In genomic region chr1:19456915-19457554, GRCh38 we compare ENCODE assay signal across 11 cellular contexts. TPM values are rescaled to one million over a fixed set of nuclear protein-coding genes. Genes with fewer than 3 reads are reported as not detected.
A peak's percentile ranks its signal among the peaks of the same experiment; 100 is the strongest.
DNase-seq lines count a peak whose midpoint lies in the region; ATAC-seq, FAIRE-seq and TF ChIP-seq lines count a peak whose summit lies in the region.
"Had no signal": no experiment of that assay in that cellular context is flagged by ENCODE, and none has a peak within 500 bp of the region (broad histone marks: within the 10 kb centered on the region; RNA-seq: fewer than 3 reads in every experiment).

No MANE protein-coding gene starts in this region.

- H4K91ac ChIP-seq in IMR-90 (ENCODE audit: insufficient read depth, low read depth, low read length): no peak overlapping the region
- H4K91ac ChIP-seq in H1 (replicated peaks; ENCODE audit: insufficient read length, low read length): no peak overlapping the region
- no peak overlapping the region for H4K91ac ChIP-seq in trophoblast cell (ENCODE audit: low read depth, low read length)

- DNase-seq in CD4-positive, alpha-beta memory T cell: no peak
- DNase-seq in IMR-90 (peak; percentile 41), H1 (ENCODE audit: low read depth in 1 of 2, low spot score in 2 of 2) (no peak), trophoblast cell (no peak), hepatic stellate cell (ENCODE audit: low spot score) (no peak)
- DNase-seq in activated T-helper 2 cell treated with anti-CD3 and anti-CD28 coated beads, Interferon-gamma antibody, Interleukin-2, Interleukin-4, amounts not matched to agents 10 μg/mL and 5 μg/mL and 100 μg/mL, durations not matched to agents 14 hours and 24 hours and 36 hours (ENCODE audit: low spot score): no peak
- no peak for DNase-seq in activated CD4-positive, CD25-positive, alpha-beta regulatory T cell (lab: John Stamatoyannopoulos, UW)
- DNase-seq: dorsolateral prefrontal cortex, islet precursor cell, NCI-H2029 had no signal

- H4K5ac ChIP-seq in IMR-90 (ENCODE audit: low read depth, low read length): no peak overlapping the region
- no peak overlapping the region for H4K5ac ChIP-seq in H1 (ENCODE audit: insufficient read length, low read depth, low read length)

- H2BK15ac ChIP-seq in IMR-90 (ENCODE audit: low read depth, low read length): no peak overlapping the region
- no peak overlapping the region for H2BK15ac ChIP-seq in H1 (ENCODE audit: low read length)

- H3K79me2 ChIP-seq in H1 (ENCODE audit: control insufficient read depth in 1 of 2, insufficient read depth in 2 of 2, low read length in 2 of 2) (peaks cover 16 to 94% of the 10 kb centered on the region in 2 experiments), trophoblast cell (ENCODE audit: control insufficient read depth, insufficient read depth, low read length, poor library complexity) (peaks cover 31% of the 10 kb centered on the region)

- H3K4ac ChIP-seq in IMR-90 (ENCODE audit: low read depth, low read length) (no peak overlapping the region), H1 (replicated peaks; ENCODE audit: insufficient read length, low read depth, low read length) (no peak overlapping the region), trophoblast cell (ENCODE audit: low read depth, low read length) (peak overlapping the region; percentile 66)

- no peak overlapping the region for H4K12ac ChIP-seq in trophoblast cell (ENCODE audit: low read depth, low read length)

- TF ChIP-seq RAD21 in IMR-90 (IDR thresholded peaks at IDR 0.05; ENCODE audit: low read length) (no peak), H1 (IDR thresholded peaks at IDR 0.05 in 1 of 2, conservative IDR thresholded peaks at IDR 0.05 in 1 of 2; ENCODE audit: low read depth in 2 of 2, low read length in 2 of 2) (no peak)

- no peaks in the 10 kb centered on the region for H3K27me3 ChIP-seq in CD4-positive, alpha-beta memory T cell (ENCODE audit: insufficient read depth, low read length)
- H3K27me3 ChIP-seq in IMR-90 (ENCODE audit: control insufficient read depth, insufficient read depth, low read length): no peaks in the 10 kb centered on the region
- H3K27me3 ChIP-seq in H1 (replicated peaks in 1 of 4; ENCODE audit: control insufficient read depth in 3 of 4, extremely low read depth in 1 of 4, insufficient read depth in 3 of 4, low read length in 3 of 4): no peaks in the 10 kb centered on the region
- H3K27me3 ChIP-seq in trophoblast cell (ENCODE audit: insufficient read depth, low read length): no peaks in the 10 kb centered on the region
- H3K27me3 ChIP-seq: dorsolateral prefrontal cortex had no signal

- H2BK5ac ChIP-seq in IMR-90 (ENCODE audit: low read depth, low read length, poor library complexity, severe bottlenecking): no peak overlapping the region
- H2BK5ac ChIP-seq in H1 (ENCODE audit: low read depth, low read length): no peak overlapping the region
- H2BK5ac ChIP-seq in trophoblast cell (ENCODE audit: low read depth, low read length, poor library complexity): no peak overlapping the region

- H2AK5ac ChIP-seq in IMR-90 (ENCODE audit: low read depth, low read length): no peak overlapping the region; the same call in 1 of the 2 replicates
- H2AK5ac ChIP-seq in H1 (ENCODE audit: low read depth, low read length): no peak overlapping the region
- no peak overlapping the region for H2AK5ac ChIP-seq in trophoblast cell (ENCODE audit: low read length)

- H3K9ac ChIP-seq in IMR-90 (ENCODE audit: low read depth, low read length): no peak overlapping the region
- H3K9ac ChIP-seq in H1 (replicated peaks in 1 of 4; ENCODE audit: extremely low read depth in 1 of 4, low read depth in 3 of 4, low read length in 3 of 4): no peak overlapping the region
- peak overlapping the region; percentile 18 for H3K9ac ChIP-seq in trophoblast cell (ENCODE audit: low read length)

- H3K9me1 ChIP-seq in IMR-90 (ENCODE audit: insufficient read depth, low read length): peaks cover 52% of the 10 kb centered on the region

- H3K36me3 ChIP-seq in CD4-positive, alpha-beta memory T cell (ENCODE audit: insufficient read depth, low read length): no peaks in the 10 kb centered on the region
- H3K36me3 ChIP-seq in IMR-90 (ENCODE audit: control insufficient read depth, insufficient read depth, low read length) (peaks cover 4% of the 10 kb centered on the region; the same call in 1 of the 2 replicates), H1 (ENCODE audit: control insufficient read depth in 2 of 4, insufficient read depth in 4 of 4, low read length in 3 of 4) (no peaks in the 10 kb centered on the region), trophoblast cell (ENCODE audit: control insufficient read depth in 1 of 2, insufficient read depth in 2 of 2, low read length in 2 of 2) (peaks cover 0 to 4% of the 10 kb centered on the region in 2 experiments)

- H3K23me2 ChIP-seq in H1 (ENCODE audit: low read depth, low read length): no peaks in the 10 kb centered on the region

- TF ChIP-seq POLR2A in IMR-90 (IDR thresholded peaks at IDR 0.05; ENCODE audit: low read depth, low read length) (no peak), H1 (IDR thresholded peaks at IDR 0.05; ENCODE audit: control extremely low read depth in 1 of 2, low read depth in 2 of 2, low read length in 2 of 2) (no peak)

- in situ Hi-C loops in IMR-90 (cut with MboI; ENCODE audit: low sequenced_read_pairs): no loop called here

- TF ChIP-seq CTCF in IMR-90 (conservative IDR thresholded peaks at IDR 0.05; ENCODE audit: low read depth, low read length) (no peak), H1 (IDR thresholded peaks at IDR 0.05; ENCODE audit: control extremely low read depth in 1 of 3, insufficient read depth in 1 of 3, low read depth in 1 of 3, low read length in 3 of 3) (no peak)

- H3K4me1 ChIP-seq in CD4-positive, alpha-beta memory T cell (ENCODE audit: insufficient read depth, low read length): peaks cover 99% of the 10 kb centered on the region
- H3K4me1 ChIP-seq in IMR-90 (ENCODE audit: control insufficient read depth, insufficient read depth, low read length) (peaks cover 39% of the 10 kb centered on the region), H1 (replicated peaks in 1 of 4; ENCODE audit: control insufficient read depth in 3 of 4, insufficient read depth in 4 of 4, low read length in 3 of 4) (peaks cover 19 to 49% (median 28%) of the 10 kb centered on the region in 4 experiments), trophoblast cell (ENCODE audit: control insufficient read depth in 1 of 2, insufficient read depth in 2 of 2, low read length in 2 of 2) (peaks cover 20 to 23% of the 10 kb centered on the region in 2 experiments)

- dilution Hi-C loops in IMR-90 (cut with HindIII; ENCODE audit: low sequenced_read_pairs, unreplicated experiment): no loop called here

- H4K20me1 ChIP-seq in IMR-90 (ENCODE audit: insufficient read depth, low read length) (peaks cover 99% of the 10 kb centered on the region), H1 (replicated peaks in 1 of 2; ENCODE audit: control insufficient read depth in 1 of 2, insufficient read depth in 2 of 2, low read length in 2 of 2) (peaks cover 31 to 52% of the 10 kb centered on the region in 2 experiments)

- H2AK9ac ChIP-seq in IMR-90 (replicated peaks; ENCODE audit: low read depth, low read length, poor library complexity): no peak overlapping the region

- H3K4me3 Mint-ChIP-seq in CD4-positive, alpha-beta memory T cell: peak overlapping the region; percentile 13 to 79 (median 58)
- H3K4me3 Mint-ChIP-seq in activated T-helper 2 cell treated with anti-CD3 and anti-CD28 coated beads, Interferon-gamma antibody, Interleukin-2, Interleukin-4, amounts not matched to agents 10 μg/mL and 5 μg/mL and 100 μg/mL, durations not matched to agents 14 hours and 24 hours and 36 hours (ENCODE audit: low read depth): no peak overlapping the region

- H3K18ac ChIP-seq in IMR-90 (ENCODE audit: low read depth, low read length): no peak overlapping the region
- no peak overlapping the region for H3K18ac ChIP-seq in H1 (ENCODE audit: extremely low read depth, low read length)
- no peak overlapping the region for H3K18ac ChIP-seq in trophoblast cell (ENCODE audit: low read length)

- H3K23ac ChIP-seq in IMR-90 (ENCODE audit: low read depth, low read length) (no peak overlapping the region; the same call in 1 of the 2 replicates), H1 (ENCODE audit: insufficient read length) (no peak overlapping the region), trophoblast cell (ENCODE audit: low read length) (no peak overlapping the region)

- H3K9me3 ChIP-seq in CD4-positive, alpha-beta memory T cell (ENCODE audit: control insufficient read depth in 1 of 2, low read length in 2 of 2): no peaks in the 10 kb centered on the region
- H3K9me3 ChIP-seq in IMR-90 (ENCODE audit: control insufficient read depth, insufficient read depth, low read length) (no peaks in the 10 kb centered on the region), H1 (ENCODE audit: insufficient read depth in 2 of 2, low read depth in 1 of 2, low read length in 1 of 2) (no peaks in the 10 kb centered on the region), trophoblast cell (ENCODE audit: insufficient read depth, low read depth, low read length) (peaks cover 2% of the 10 kb centered on the region)

- H3K14ac ChIP-seq in IMR-90 (replicated peaks; ENCODE audit: low read depth, low read length) (no peak overlapping the region), H1 (ENCODE audit: insufficient read length) (no peak overlapping the region), trophoblast cell (ENCODE audit: low read length) (no peak overlapping the region)

- H3K4me2 ChIP-seq in IMR-90 (ENCODE audit: low read depth, low read length) (no peak overlapping the region), H1 (ENCODE audit: insufficient read depth in 1 of 2, low read depth in 2 of 2, low read length in 2 of 2) (peak overlapping the region; percentile 37 to 48; a peak in 3 of 4 replicates), trophoblast cell (ENCODE audit: low read length) (no peak overlapping the region)

- intact Hi-C loops in CD4-positive, alpha-beta memory T cell (cut with micrococcal nuclease): no loop called here
- intact Hi-C loops in IMR-90 (cut with micrococcal nuclease): no loop called here
- intact Hi-C loops in activated T-helper 2 cell treated with anti-CD3 and anti-CD28 coated beads, Interferon-gamma antibody, Interleukin-2, Interleukin-4, amounts not matched to agents 10 μg/mL and 5 μg/mL and 100 μg/mL, durations not matched to agents 14 hours and 24 hours and 36 hours (cut with micrococcal nuclease): no loop called here

- H3K27ac Mint-ChIP-seq in CD4-positive, alpha-beta memory T cell: peak overlapping the region; percentile 73 to 93 (median 90)
- no peak overlapping the region for H3K27ac Mint-ChIP-seq in activated T-helper 2 cell treated with anti-CD3 and anti-CD28 coated beads, Interferon-gamma antibody, Interleukin-2, Interleukin-4, amounts not matched to agents 10 μg/mL and 5 μg/mL and 100 μg/mL, durations not matched to agents 14 hours and 24 hours and 36 hours

- H3K9me3 Mint-ChIP-seq in CD4-positive, alpha-beta memory T cell: no peaks in the 10 kb centered on the region
- H3K9me3 Mint-ChIP-seq in activated T-helper 2 cell treated with anti-CD3 and anti-CD28 coated beads, Interferon-gamma antibody, Interleukin-2, Interleukin-4, amounts not matched to agents 10 μg/mL and 5 μg/mL and 100 μg/mL, durations not matched to agents 14 hours and 24 hours and 36 hours: no peaks in the 10 kb centered on the region

- H4K8ac ChIP-seq in IMR-90 (ENCODE audit: low read depth in 2 of 2, low read length in 2 of 2) (no peak overlapping the region), H1 (ENCODE audit: extremely low read depth, insufficient read depth, low read length) (no peak overlapping the region), trophoblast cell (ENCODE audit: low read depth, low read length) (no peak overlapping the region)

- no TSS peak for BruUV-seq in IMR-90 (replicated peaks; lab: Mats Ljungman, UMichigan)

- H3K27me3 Mint-ChIP-seq in CD4-positive, alpha-beta memory T cell: no peaks in the 10 kb centered on the region
- H3K27me3 Mint-ChIP-seq in activated T-helper 2 cell treated with anti-CD3 and anti-CD28 coated beads, Interferon-gamma antibody, Interleukin-2, Interleukin-4, amounts not matched to agents 10 μg/mL and 5 μg/mL and 100 μg/mL, durations not matched to agents 14 hours and 24 hours and 36 hours (ENCODE audit: low read depth): no peaks in the 10 kb centered on the region

- 73% methylated on average over 3 of the region's 10 CpGs; no CpG with 5 or more reads in 1 of the 2 experiments for WGBS in IMR-90 (ENCODE audit: extremely low coverage in 2 of 2, insufficient read length in 1 of 2), 2 experiments
- WGBS in H1 (ENCODE audit: extremely low coverage in 1 of 2, insufficient coverage in 1 of 2, insufficient read length in 1 of 2, insufficient replicate concordance in 2 of 2, low coverage in 1 of 2, low lambda C conversion rate in 2 of 2, missing lambda C conversion rate in 1 of 2), 2 experiments: 36% methylated on average over 10 of the region's 10 CpGs; no CpG with 5 or more reads in 1 of the 2 experiments
- WGBS in trophoblast cell (ENCODE audit: extremely low coverage, insufficient coverage, insufficient read length): no CpG with 5 or more reads among the region's 10 CpGs

- H3K4me1 Mint-ChIP-seq in CD4-positive, alpha-beta memory T cell: peaks cover 70 to 97% (median 81%) of the 10 kb centered on the region in 4 donors
- H3K4me1 Mint-ChIP-seq in activated T-helper 2 cell treated with anti-CD3 and anti-CD28 coated beads, Interferon-gamma antibody, Interleukin-2, Interleukin-4, amounts not matched to agents 10 μg/mL and 5 μg/mL and 100 μg/mL, durations not matched to agents 14 hours and 24 hours and 36 hours (ENCODE audit: low read depth): peaks cover 68% of the 10 kb centered on the region

- 0 out of 2 replicates have a peak, but pooled peaks have one; percentile 3 for ATAC-seq in IMR-90 (ENCODE audit: low read depth)

- no peak overlapping the region for H3K56ac ChIP-seq in IMR-90 (ENCODE audit: extremely low read depth, insufficient read depth, low read length)
- H3K56ac ChIP-seq in H1 (replicated peaks; ENCODE audit: insufficient read length, low read depth, low read length): no peak overlapping the region

- H3K79me1 ChIP-seq in IMR-90 (ENCODE audit: low read depth in 1 of 2, low read length in 2 of 2) (peaks cover 37 to 95% of the 10 kb centered on the region in 2 experiments), H1 (ENCODE audit: low read depth, low read length) (peaks cover 26% of the 10 kb centered on the region), trophoblast cell (ENCODE audit: low read length) (no peaks in the 10 kb centered on the region)

- POLR2A ChIA-PET in CD4-positive, alpha-beta memory T cell (lab: Charles Lee; ENCODE audit: partially characterized antibody): interaction anchor here (0.9 to 25.1 kb wide), 4 partner anchors 9 to 140 kb away, joined by 3 to 734 read pairs (median 4); partner anchors contain the start of gene CAPZB
- POLR2A ChIA-PET in IMR-90 (lab: Charles Lee; ENCODE audit: unreplicated experiment) (no interaction called here), H1 (lab: Charles Lee; ENCODE audit: partially characterized antibody) (interaction anchor here (1.6 kb wide), 1 partner anchor 27 kb away, joined by 3 read pairs; no protein-coding TSS in a partner anchor)

- H2BK20ac ChIP-seq in IMR-90 (ENCODE audit: low read depth, low read length) (no peak overlapping the region), H1 (ENCODE audit: low read length) (no peak overlapping the region)

- FAIRE-seq in H1 (lab: Jason Lieb, UNC): no peak

- CTCF ChIA-PET in CD4-positive, alpha-beta memory T cell (lab: Charles Lee; ENCODE audit: partially characterized antibody): interaction anchor here (1.1 to 2.6 kb wide), 3 partner anchors 12 to 125 kb away, joined by 3 to 8 read pairs (median 3); no protein-coding TSS in a partner anchor
- CTCF ChIA-PET in IMR-90 (lab: Yijun Ruan, JAX): no interaction called here
- CTCF ChIA-PET in H1 (lab: Charles Lee; ENCODE audit: partially characterized antibody): interaction anchor here (0.7 to 2.6 kb wide), 6 partner anchors 9 to 64 kb away, joined by 3 to 13 read pairs (median 6); no protein-coding TSS in a partner anchor

- H2BK120ac ChIP-seq in IMR-90 (ENCODE audit: low read depth, low read length): no peak overlapping the region
- no peak overlapping the region for H2BK120ac ChIP-seq in H1 (replicated peaks; ENCODE audit: low read depth, low read length)
- no peak overlapping the region for H2BK120ac ChIP-seq in trophoblast cell (ENCODE audit: insufficient read depth, low read length, poor library complexity)

- no peak for TF ChIP-seq EP300 in H1 (IDR thresholded peaks at IDR 0.05; ENCODE audit: borderline replicate concordance in 1 of 2, low read depth in 2 of 2, low read length in 2 of 2)

- H2BK12ac ChIP-seq in H1 (ENCODE audit: low read depth, low read length) (no peak overlapping the region), trophoblast cell (ENCODE audit: low read length) (no peak overlapping the region)

- H3K4me3 ChIP-seq in CD4-positive, alpha-beta memory T cell (ENCODE audit: low read length in 2 of 2): no peak overlapping the region
- H3K4me3 ChIP-seq in IMR-90 (ENCODE audit: insufficient read depth, low read depth, low read length): no peak overlapping the region
- 0 out of 8 replicates have a peak overlapping the region, but pooled peaks of 1 of the 4 experiments have one; percentile 1 for H3K4me3 ChIP-seq in H1 (ENCODE audit: extremely low read depth in 1 of 4, insufficient read depth in 2 of 4, low read depth in 3 of 4, low read length in 4 of 4)
- H3K4me3 ChIP-seq in trophoblast cell (ENCODE audit: low read depth, low read length): no peak overlapping the region
- H3K4me3 ChIP-seq: dorsolateral prefrontal cortex, skin epidermis had no signal

- H2AFZ ChIP-seq in IMR-90 (replicated peaks; ENCODE audit: low read length, poor library complexity) (no peak overlapping the region), H1 (ENCODE audit: low read length) (no peak overlapping the region), trophoblast cell (ENCODE audit: insufficient read depth, low read length, poor library complexity) (no peak overlapping the region)

- peaks cover 3 to 10% of the 10 kb centered on the region in 2 donors for H3K36me3 Mint-ChIP-seq in CD4-positive, alpha-beta memory T cell
- H3K36me3 Mint-ChIP-seq in activated T-helper 2 cell treated with anti-CD3 and anti-CD28 coated beads, Interferon-gamma antibody, Interleukin-2, Interleukin-4, amounts not matched to agents 10 μg/mL and 5 μg/mL and 100 μg/mL, durations not matched to agents 14 hours and 24 hours and 36 hours (ENCODE audit: low read depth): peaks cover 30% of the 10 kb centered on the region

- H3K27ac ChIP-seq in CD4-positive, alpha-beta memory T cell (ENCODE audit: low read depth, low read length): peak overlapping the region; percentile 12
- H3K27ac ChIP-seq in IMR-90 (ENCODE audit: insufficient read depth, low read length) (no peak overlapping the region), H1 (ENCODE audit: low read depth, low read length) (no peak overlapping the region), trophoblast cell (ENCODE audit: low read depth, low read length) (no peak overlapping the region)

RNA-seq across cellular contexts. Expression of gene CAPZB, which starts 28.3 kb away (rescaled TPM):
- 100 to 1,000 TPM; 244 to 255 TPM for total RNA-seq in CD4-positive, alpha-beta memory T cell
- polyA plus RNA-seq in CD4-positive, alpha-beta memory T cell: 100 to 1,000 TPM; 436 to 602 TPM
- 180 and 216 TPM in 2 replicates for total RNA-seq in IMR-90 (2012; rRNA removed)
- polyA plus RNA-seq in IMR-90 (2012; rRNA removed) (271 and 304 TPM in 2 replicates), H1 (2011; rRNA removed) (162 and 169 TPM in 2 replicates)
- polyA plus RNA-seq in IMR-90 (2012; cell fraction: cytosol; rRNA removed): 189 and 234 TPM in 2 replicates
- polyA plus RNA-seq in IMR-90 (2012; cell fraction: nucleus; rRNA removed; ENCODE audit: low replicate concordance): 74.4 and 139 TPM in 2 replicates
- 371 TPM in 2 replicates for total RNA-seq in H1 (2021; fragmentation: NEBNext Ultra II Directional; extraction: Animal tissue kit (Norgen Biotek cat#: 25700))
- polyA plus RNA-seq in H1 (2011; cell fraction: cytosol; rRNA removed): 237 TPM
- polyA plus RNA-seq in H1 (2011; cell fraction: nucleus; rRNA removed): 112 TPM
- 353 to 393 TPM (median 375 TPM) in 4 replicates for polyA plus RNA-seq in H1 (2012, experiment 1 of 2)
- polyA plus RNA-seq in H1 (2012, experiment 2 of 2): 493 TPM
- polyA plus RNA-seq in H1 (2013, experiment 1 of 2): 265 TPM
- polyA plus RNA-seq in H1 (2013, experiment 2 of 2): 269 TPM
- 118 and 122 TPM in 2 replicates for polyA minus RNA-seq in H1 (2011; rRNA and poly(A)+ RNA removed)
- polyA minus RNA-seq in H1 (2011; cell fraction: cytosol; rRNA and poly(A)+ RNA removed): 88.9 TPM
- 42.8 TPM for polyA minus RNA-seq in H1 (2011; cell fraction: nucleus; rRNA and poly(A)+ RNA removed)
- polyA plus RNA-seq in trophoblast cell (2013): 315 and 324 TPM in 2 replicates
- total RNA-seq in activated T-helper 2 cell treated with anti-CD3 and anti-CD28 coated beads, Interferon-gamma antibody, Interleukin-2, Interleukin-4, amounts not matched to agents 10 μg/mL and 5 μg/mL and 100 μg/mL, durations not matched to agents 14 hours and 24 hours and 36 hours: 329 and 336 TPM in 2 replicates

Comparison
In these comparisons a context has a peak if more than half of its experiments do, and no peak if none do; other contexts are left out.
1. H3K4me2 ChIP-seq: peak in H1 (2 of 2); none in IMR-90 (single experiment) and trophoblast cell (single experiment).